Comparison of ENCODE assay signal across 8 cellular contexts in the genomic region with DNA sequence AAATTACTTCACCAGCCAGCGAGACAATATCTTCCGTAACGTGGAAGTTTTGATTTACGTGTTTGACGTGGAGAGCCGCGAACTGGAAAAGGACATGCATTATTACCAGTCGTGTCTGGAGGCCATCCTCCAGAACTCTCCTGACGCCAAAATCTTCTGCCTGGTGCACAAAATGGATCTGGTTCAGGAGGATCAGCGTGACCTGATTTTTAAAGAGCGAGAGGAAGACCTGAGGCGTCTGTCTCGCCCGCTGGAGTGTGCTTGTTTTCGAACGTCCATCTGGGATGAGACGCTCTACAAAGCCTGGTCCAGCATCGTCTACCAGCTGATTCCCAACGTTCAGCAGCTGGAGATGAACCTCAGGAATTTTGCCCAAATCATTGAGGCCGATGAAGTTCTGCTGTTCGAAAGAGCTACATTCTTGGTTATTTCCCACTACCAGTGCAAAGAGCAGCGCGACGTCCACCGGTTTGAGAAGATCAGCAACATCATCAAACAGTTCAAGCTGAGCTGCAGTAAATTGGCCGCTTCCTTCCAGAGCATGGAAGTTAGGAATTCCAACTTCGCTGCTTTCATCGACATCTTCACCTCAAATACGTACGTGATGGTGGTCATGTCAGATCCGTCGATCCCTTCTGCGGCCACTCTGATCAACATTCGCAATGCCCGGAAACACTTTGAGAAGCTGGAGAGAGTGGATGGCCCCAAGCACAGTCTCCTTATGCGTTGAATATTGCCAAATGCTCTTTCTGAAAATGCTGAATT. TPM values are rescaled to one million over a fixed set of nuclear protein-coding genes. Genes with fewer than 3 reads are reported as not detected.
A peak's percentile ranks its signal among the peaks of the same experiment; 100 is the strongest.
DNase-seq lines count a peak whose midpoint lies in the region; ATAC-seq and TF ChIP-seq lines count a peak whose summit lies in the region.

No MANE protein-coding gene starts in this region.

- H3K9me3 ChIP-seq in SK-N-MC (ENCODE audit: low read depth, low read length) (no peaks in the 10 kb centered on the region), endocrine pancreas (ENCODE audit: control insufficient read depth, low read length) (no peaks in the 10 kb centered on the region), mucosa of descending colon (no peaks in the 10 kb centered on the region), upper lobe of right lung (no peaks in the 10 kb centered on the region)

- H3K4me3 ChIP-seq in ACC112 (ENCODE audit: low read depth, low read length): peak overlapping the region; percentile 92
- H3K4me3 ChIP-seq in SK-N-MC: peak overlapping the region; percentile 93
- peak overlapping the region; percentile 82 for H3K4me3 ChIP-seq in endocrine pancreas (ENCODE audit: control insufficient read depth, insufficient read depth, low read length)
- H3K4me3 ChIP-seq in mucosa of descending colon: peak overlapping the region; percentile 56
- H3K4me3 ChIP-seq in upper lobe of right lung: peak overlapping the region; percentile 99

- peaks cover 28% of the 10 kb centered on the region for H3K79me2 ChIP-seq in ACC112 (ENCODE audit: control insufficient read depth, insufficient read depth, low read length, unreplicated experiment)

- peak overlapping the region; percentile 87 for H2AFZ ChIP-seq in ACC112 (ENCODE audit: low read length, unreplicated experiment)

- H3K36me3 ChIP-seq in ACC112 (ENCODE audit: insufficient read depth, low read length) (peaks cover 6% of the 10 kb centered on the region; the same call in 1 of the 2 replicates), SK-N-MC (ENCODE audit: insufficient read depth, low read length) (no peaks in the 10 kb centered on the region), endocrine pancreas (ENCODE audit: control insufficient read depth, insufficient read depth, low read length) (no peaks in the 10 kb centered on the region), mucosa of descending colon (ENCODE audit: low read depth) (no peaks in the 10 kb centered on the region), upper lobe of right lung (no peaks in the 10 kb centered on the region)

- intact Hi-C loops in mucosa of descending colon (cut with DNase I, micrococcal nuclease) (no loop called here), upper lobe of right lung (cut with DNase I) (no loop called here)

- peak; percentile 19 for TF ChIP-seq POLR2A in GM19099 (IDR thresholded peaks at IDR 0.05; ENCODE audit: extremely low read depth, insufficient read length, low read depth)

- H3K27ac ChIP-seq in ACC112 (ENCODE audit: low read depth, low read length) (peak overlapping the region; percentile 86), SK-N-MC (no peak overlapping the region), upper lobe of right lung (peak overlapping the region; percentile 95)

- H3K4me1 ChIP-seq in ACC112 (ENCODE audit: control insufficient read depth, insufficient read depth, low read length, unreplicated experiment): peaks cover 21% of the 10 kb centered on the region
- peaks cover 3% of the 10 kb centered on the region for H3K4me1 ChIP-seq in endocrine pancreas (ENCODE audit: control insufficient read depth, insufficient read depth, low read length)
- peaks cover 18% of the 10 kb centered on the region for H3K4me1 ChIP-seq in mucosa of descending colon (ENCODE audit: low read depth)
- peaks cover 20% of the 10 kb centered on the region for H3K4me1 ChIP-seq in upper lobe of right lung

- no peak for TF ChIP-seq CTCF in mucosa of descending colon (IDR thresholded peaks at IDR 0.05)
- TF ChIP-seq CTCF in upper lobe of right lung (IDR thresholded peaks at IDR 0.05): no peak

- ATAC-seq in mucosa of descending colon (peak; percentile 1), upper lobe of right lung (no peak)

- H3K9ac ChIP-seq in SK-N-MC (ENCODE audit: insufficient read length): peak overlapping the region; percentile 91
- peak overlapping the region; percentile 88 for H3K9ac ChIP-seq in endocrine pancreas (ENCODE audit: control insufficient read depth, insufficient read depth, low read length)

- H3K27me3 ChIP-seq in ACC112 (ENCODE audit: insufficient read depth, low read length): no peaks in the 10 kb centered on the region
- no peaks in the 10 kb centered on the region for H3K27me3 ChIP-seq in endocrine pancreas (ENCODE audit: control insufficient read depth, insufficient read depth, low read length)
- no peaks in the 10 kb centered on the region for H3K27me3 ChIP-seq in upper lobe of right lung

- DNase-seq in SK-N-MC (ENCODE audit: low read depth, low spot score): no peak
- peak in 2 of 3 donors; percentile 28 to 31 for DNase-seq in mucosa of descending colon
- no peak for DNase-seq in upper lobe of right lung
- no peak for DNase-seq in NCI-H2029 (lab: John Stamatoyannopoulos, UW)
- DNase-seq in NCI-H446 treated with DMSO at 0.1 percent for 48 hours (lab: John Stamatoyannopoulos, UW): no peak

RNA-seq across cellular contexts. Expression of a gene that starts 0.8 kb away (rescaled TPM):
- total RNA-seq in mucosa of descending colon (10 to 100 TPM; 56.5 to 83.3 (median 59.4) TPM), upper lobe of right lung (71.4 TPM)

RNA-seq across cellular contexts. Expression of a gene that starts 17.0 kb away (rescaled TPM):
- total RNA-seq in mucosa of descending colon (under 1 TPM; 0.06 to 0.29 (median 0.24) TPM), upper lobe of right lung (0.12 TPM)

RNA-seq across cellular contexts. Expression of a gene that starts 52.6 kb away (rescaled TPM):
- total RNA-seq in mucosa of descending colon (1 to 10 TPM; 4.8 to 9.6 (median 8.8) TPM), upper lobe of right lung (5.8 TPM)

Comparison
In these comparisons a context has a peak if more than half of its experiments do, and no peak if none do; other contexts are left out.
1. DNase-seq: peak in mucosa of descending colon (2 of 3); none in SK-N-MC (single experiment), upper lobe of right lung (single experiment), NCI-H2029 (single experiment) and NCI-H446 treated with DMSO at 0.1 percent for 48 hours (single experiment).
2. Peak in every context shown above with its lines, with median percentiles within 50 percentile points of each other: H3K4me3 ChIP-seq.